In genomic region chr4:68272860-68273259, GRCh38 we compare ENCODE assay signal across 2 cellular contexts.
TF ChIP-seq lines count a peak whose summit lies in the region.

No MANE protein-coding gene starts in this region.

TF ChIP-seq in H1, 55 proteins besides CTCF, POLR2A, EP300 and RAD21:
- TF ChIP-seq POLR2AphosphoS5 (IDR thresholded peaks at IDR 0.05; ENCODE audit: low read depth, low read length) (no peak), JUND (IDR thresholded peaks at IDR 0.05; ENCODE audit: low read length) (0 out of 2 replicates have a peak, but pooled peaks have one; percentile 6), SP1 (IDR thresholded peaks at IDR 0.05; ENCODE audit: low read depth, low read length) (0 out of 2 replicates have a peak, but pooled peaks have one; percentile 16), POU5F1 (IDR thresholded peaks at IDR 0.05; ENCODE audit: low read depth, low read length) (0 out of 2 replicates have a peak, but pooled peaks have one; percentile 35), TEAD4 (IDR thresholded peaks at IDR 0.05; ENCODE audit: low read depth, low read length) (peak; percentile 33; the same call in 1 of the 2 replicates), CHD7 (IDR thresholded peaks at IDR 0.05; ENCODE audit: insufficient replicate concordance, low read length) (peak; percentile 89)
TF ChIP-seq in H1: peak in this region for 5.

TF ChIP-seq in HEK293T, 16 proteins besides CTCF, POLR2A, EP300 and RAD21:
- TF ChIP-seq FOXM1 (IDR thresholded peaks at IDR 0.05; ENCODE audit: borderline replicate concordance) (no peak), ARNT (IDR thresholded peaks at IDR 0.05) (no peak), L3MBTL2 (conservative IDR thresholded peaks at IDR 0.05) (no peak), NFRKB (IDR thresholded peaks at IDR 0.05) (no peak), TARDBP (IDR thresholded peaks at IDR 0.05) (no peak), HDGF (IDR thresholded peaks at IDR 0.05; ENCODE audit: borderline replicate concordance) (no peak), SUZ12 (IDR thresholded peaks at IDR 0.05) (no peak), FOXK2 (IDR thresholded peaks at IDR 0.05) (no peak), SP1 (IDR thresholded peaks at IDR 0.05) (no peak), BHLHE40 (IDR thresholded peaks at IDR 0.05; ENCODE audit: borderline replicate concordance) (no peak), ELF4 (IDR thresholded peaks at IDR 0.05) (no peak)
